8 cellular contexts compared by ENCODE assay signal in genomic region chr7:17680943-17681351, GRCh38.
DNase-seq lines count a peak whose midpoint lies in the region; ATAC-seq and TF ChIP-seq lines count a peak whose summit lies in the region.

No MANE protein-coding gene starts in this region.

- H3K14ac ChIP-seq in neuronal stem cell (ENCODE audit: low read length): no peak overlapping the region

- H3K18ac ChIP-seq in neuronal stem cell (ENCODE audit: low read length): peak overlapping the region; percentile 40

- no peak overlapping the region for H2BK120ac ChIP-seq in neuronal stem cell (ENCODE audit: low read depth, low read length)

- H3K4me1 ChIP-seq in neuronal stem cell (ENCODE audit: control insufficient read depth in 2 of 2, insufficient read depth in 1 of 2, low read depth in 1 of 2, low read length in 2 of 2): peaks cover 9 to 11% of the 10 kb centered on the region in 2 donors

- H3K9ac ChIP-seq in neuronal stem cell (ENCODE audit: low read depth, low read length, poor library complexity): no peak overlapping the region

- WGBS in neuronal stem cell (ENCODE audit: extremely low coverage in 2 of 2, insufficient read length in 2 of 2, insufficient replicate concordance in 1 of 2), 2 donors: no CpG with 5 or more reads among the region's 5 CpGs

- no peak overlapping the region for H4K91ac ChIP-seq in neuronal stem cell (ENCODE audit: low read depth, low read length, poor library complexity)

- ATAC-seq in HG03095 (IDR thresholded peaks at IDR 0.05; ENCODE audit: unreplicated experiment) (no peak), GM19452 (IDR thresholded peaks at IDR 0.05; ENCODE audit: unreplicated experiment) (no peak)

- peak; percentile 34 for TF ChIP-seq CTCF in epithelial cell of esophagus (IDR thresholded peaks at IDR 0.05; ENCODE audit: insufficient read depth, low read depth, low read length, missing control alignments)

- DNase-seq in NCI-H2196 (lab: John Stamatoyannopoulos, UW; ENCODE audit: unreplicated experiment) (peak; percentile 39), NCI-H2196 treated with DMSO at 0.1 percent for 48 hours (lab: John Stamatoyannopoulos, UW; ENCODE audit: unreplicated experiment) (no peak), NCI-H2227 (lab: John Stamatoyannopoulos, UW; ENCODE audit: unreplicated experiment) (peak; percentile 56), epithelial cell of esophagus (ENCODE audit: low read depth) (peak; percentile 54), neuronal stem cell (ENCODE audit: low spot score) (no peak), NCI-H526 treated with DMSO at 0.1 percent for 48 hours (lab: John Stamatoyannopoulos, UW) (no peak)

- H3K4ac ChIP-seq in neuronal stem cell (ENCODE audit: low read length): no peak overlapping the region

- no peaks in the 10 kb centered on the region for H3K9me3 ChIP-seq in neuronal stem cell (replicated peaks in 1 of 2; ENCODE audit: control insufficient read depth in 2 of 2, insufficient read depth in 1 of 2, low read depth in 1 of 2, low read length in 2 of 2)

- H3K4me2 ChIP-seq in neuronal stem cell (ENCODE audit: insufficient read depth, low read length, poor library complexity, severe bottlenecking): no peak overlapping the region

- no peak overlapping the region for H2AK5ac ChIP-seq in neuronal stem cell (ENCODE audit: low read depth, low read length)

- H3K36me3 ChIP-seq in neuronal stem cell (replicated peaks in 1 of 2; ENCODE audit: control insufficient read depth in 2 of 2, insufficient read depth in 2 of 2, low read length in 2 of 2): no peaks in the 10 kb centered on the region

- H2BK12ac ChIP-seq in neuronal stem cell (ENCODE audit: low read length): no peak overlapping the region

- H3K23ac ChIP-seq in neuronal stem cell (ENCODE audit: low read depth, low read length, poor library complexity): no peak overlapping the region

- no peak overlapping the region for H3K27ac ChIP-seq in neuronal stem cell (replicated peaks; ENCODE audit: low read length)

- no peak overlapping the region for H4K8ac ChIP-seq in neuronal stem cell (ENCODE audit: low read depth, low read length)

- H3K4me3 ChIP-seq in epithelial cell of esophagus (ENCODE audit: low read length): no peak overlapping the region
- no peak overlapping the region for H3K4me3 ChIP-seq in neuronal stem cell (ENCODE audit: low read length in 2 of 2)

- H2BK15ac ChIP-seq in neuronal stem cell (ENCODE audit: low read length): no peak overlapping the region

- no peak overlapping the region for H2BK5ac ChIP-seq in neuronal stem cell (ENCODE audit: low read length)

- no peaks in the 10 kb centered on the region for H3K79me1 ChIP-seq in neuronal stem cell (ENCODE audit: low read depth, low read length)

- H3K27me3 ChIP-seq in neuronal stem cell (ENCODE audit: control insufficient read depth in 3 of 3, insufficient read depth in 3 of 3, low read depth in 1 of 3, low read length in 3 of 3): no peaks in the 10 kb centered on the region

- H2AFZ ChIP-seq in neuronal stem cell (ENCODE audit: low read length): peak overlapping the region; percentile 70

Comparison
In these comparisons a context has a peak if more than half of its experiments do, and no peak if none do; other contexts are left out.
1. DNase-seq: peak in NCI-H2196 (single experiment), NCI-H2227 (single experiment) and epithelial cell of esophagus (single experiment); none in NCI-H2196 treated with DMSO at 0.1 percent for 48 hours (single experiment), neuronal stem cell (single experiment) and NCI-H526 treated with DMSO at 0.1 percent for 48 hours (single experiment).